8 cellular contexts compared by ENCODE assay signal in the genomic region with DNA sequence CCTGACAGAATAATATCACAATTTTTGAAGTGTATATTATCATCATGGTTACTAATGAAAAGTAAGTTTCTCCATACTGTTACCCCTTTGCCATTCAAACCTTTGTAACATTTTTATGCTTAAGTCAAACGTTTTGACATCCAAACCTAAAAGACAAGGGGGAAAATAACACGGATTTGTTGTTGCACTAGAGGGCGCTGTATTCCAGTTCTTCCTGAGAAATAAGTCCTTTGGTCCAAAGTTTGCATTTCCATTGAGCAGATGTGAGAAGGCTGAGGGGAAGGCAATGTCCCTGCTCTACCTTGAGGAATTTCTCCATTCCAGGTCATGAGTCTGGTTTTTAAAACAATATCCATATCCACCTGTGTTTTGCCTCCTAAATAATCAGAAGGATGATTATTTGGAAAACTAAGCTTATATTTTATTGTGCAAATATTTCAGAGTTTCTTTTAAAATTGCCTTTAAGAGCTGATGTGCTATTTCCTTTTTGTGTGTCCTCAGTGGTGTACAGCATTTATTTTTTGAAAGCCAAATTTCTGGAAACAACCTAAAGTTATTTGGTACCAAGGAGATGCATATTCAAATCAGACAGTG. TPM values are rescaled to one million over a fixed set of nuclear protein-coding genes. Genes with fewer than 3 reads are reported as not detected.
DNase-seq lines count a peak whose midpoint lies in the region; ATAC-seq and TF ChIP-seq lines count a peak whose summit lies in the region.

No MANE protein-coding gene starts in this region.

- no peaks in the 10 kb centered on the region for H3K79me2 ChIP-seq in HCT116 (ENCODE audit: insufficient read depth, low read length)

- DNase-seq in DMS 273 (lab: John Stamatoyannopoulos, UW; ENCODE audit: unreplicated experiment): peak; percentile 89
- DNase-seq in HCT116 (ENCODE audit: low read depth, low spot score): peak; percentile 71
- peak; percentile 59 for DNase-seq in NCI-H446 treated with DMSO at 0.1 percent for 48 hours (lab: John Stamatoyannopoulos, UW)
- peak; percentile 56 for DNase-seq in activated CD8-positive, alpha-beta T cell treated with anti-CD3 and anti-CD28 coated beads, Interleukin-2, amount 10 ng/mL, durations not matched to agents 7 days and 5 days
- no peak for DNase-seq in Right ventricle myocardium superior
- peak; percentile 46 for DNase-seq in retina
- DNase-seq in T-helper 2 cell treated with Interferon-gamma antibody and Interleukin-4, amounts not matched to agents 5 μg/mL and 100 μg/mL, for 36 hours (ENCODE audit: low spot score): no peak

- no peak overlapping the region for H3K4me3 ChIP-seq in HCT116 (replicated peaks in 1 of 2; ENCODE audit: low read depth in 1 of 2, low read length in 2 of 2)

- H3K4me3 Mint-ChIP-seq in activated CD8-positive, alpha-beta T cell treated with anti-CD3 and anti-CD28 coated beads, Interleukin-2, amount 10 ng/mL, durations not matched to agents 7 days and 5 days: no peak overlapping the region
- no peak overlapping the region for H3K4me3 Mint-ChIP-seq in T-helper 2 cell treated with Interferon-gamma antibody and Interleukin-4, amounts not matched to agents 5 μg/mL and 100 μg/mL, for 36 hours

- TF ChIP-seq CTCF in HCT116 (IDR thresholded peaks at IDR 0.05 in 2 of 3, conservative IDR thresholded peaks at IDR 0.05 in 1 of 3; ENCODE audit: borderline replicate concordance in 1 of 3, insufficient read depth in 1 of 3, low read depth in 2 of 3, low read length in 2 of 3): peak; percentile 64 to 90 (median 87)

- H3K9me2 ChIP-seq in HCT116 (ENCODE audit: insufficient read depth): no peaks in the 10 kb centered on the region

- no peaks in the 10 kb centered on the region for H3K4me1 ChIP-seq in HCT116 (ENCODE audit: control insufficient read depth in 1 of 2, insufficient read depth in 2 of 2, low read length in 2 of 2)

- TF ChIP-seq POLR2A in HCT116 (IDR thresholded peaks at IDR 0.05; ENCODE audit: borderline replicate concordance, extremely low read depth, insufficient read depth, insufficient read length): no peak

- no peak overlapping the region for H3K27ac Mint-ChIP-seq in activated CD8-positive, alpha-beta T cell treated with anti-CD3 and anti-CD28 coated beads, Interleukin-2, amount 10 ng/mL, durations not matched to agents 7 days and 5 days
- H3K27ac Mint-ChIP-seq in T-helper 2 cell treated with Interferon-gamma antibody and Interleukin-4, amounts not matched to agents 5 μg/mL and 100 μg/mL, for 36 hours: no peak overlapping the region

- no peaks in the 10 kb centered on the region for H3K9me3 Mint-ChIP-seq in activated CD8-positive, alpha-beta T cell treated with anti-CD3 and anti-CD28 coated beads, Interleukin-2, amount 10 ng/mL, durations not matched to agents 7 days and 5 days (ENCODE audit: insufficient read depth)
- no peaks in the 10 kb centered on the region for H3K9me3 Mint-ChIP-seq in T-helper 2 cell treated with Interferon-gamma antibody and Interleukin-4, amounts not matched to agents 5 μg/mL and 100 μg/mL, for 36 hours

- peaks cover 27% of the 10 kb centered on the region for H3K27me3 ChIP-seq in HCT116 (ENCODE audit: insufficient read depth, low read length)

- peak; percentile 73 for ATAC-seq in HCT116
- no peak for ATAC-seq in activated CD8-positive, alpha-beta T cell treated with anti-CD3 and anti-CD28 coated beads, Interleukin-2, amount 10 ng/mL, durations not matched to agents 7 days and 5 days
- peak; percentile 74 for ATAC-seq in Right ventricle myocardium superior (ENCODE audit: poor library complexity)
- ATAC-seq in GM18858 (IDR thresholded peaks at IDR 0.05; ENCODE audit: unreplicated experiment): no peak

- no peaks in the 10 kb centered on the region for H3K4me1 Mint-ChIP-seq in activated CD8-positive, alpha-beta T cell treated with anti-CD3 and anti-CD28 coated beads, Interleukin-2, amount 10 ng/mL, durations not matched to agents 7 days and 5 days (ENCODE audit: low read depth)
- no peaks in the 10 kb centered on the region for H3K4me1 Mint-ChIP-seq in T-helper 2 cell treated with Interferon-gamma antibody and Interleukin-4, amounts not matched to agents 5 μg/mL and 100 μg/mL, for 36 hours (ENCODE audit: low read depth)

- CTCF ChIA-PET in HCT116 (lab: Charles Lee): interaction anchor here (0.8 to 1.5 kb wide), 3 partner anchors 32 to 136 kb away, joined by 3 to 8 read pairs (median 4); no protein-coding TSS in a partner anchor
- CTCF ChIA-PET in activated CD8-positive, alpha-beta T cell treated with anti-CD3 and anti-CD28 coated beads, Interleukin-2, amount 10 ng/mL, durations not matched to agents 7 days and 5 days (lab: Charles Lee): interaction anchor here (0.6 kb wide), 1 partner anchor 136 kb away, joined by 3 read pairs; no protein-coding TSS in a partner anchor

- no peaks in the 10 kb centered on the region for H3K36me3 Mint-ChIP-seq in activated CD8-positive, alpha-beta T cell treated with anti-CD3 and anti-CD28 coated beads, Interleukin-2, amount 10 ng/mL, durations not matched to agents 7 days and 5 days (ENCODE audit: low read depth)
- no peaks in the 10 kb centered on the region for H3K36me3 Mint-ChIP-seq in T-helper 2 cell treated with Interferon-gamma antibody and Interleukin-4, amounts not matched to agents 5 μg/mL and 100 μg/mL, for 36 hours (ENCODE audit: low read depth)

- no peaks in the 10 kb centered on the region for H4K20me1 ChIP-seq in HCT116 (ENCODE audit: insufficient read depth)

- intact Hi-C loops in HCT116 (cut with micrococcal nuclease) (loop anchor here (1.0 to 10.0 kb wide), 3 partner anchors 117 to 270 kb away; no protein-coding TSS in a partner anchor), Right ventricle myocardium superior (cut with DNase I) (loop anchor here (5.0 kb wide), 2 partner anchors 137 to 227 kb away; no protein-coding TSS in a partner anchor)

- no peak overlapping the region for H3K27ac ChIP-seq in HCT116 (ENCODE audit: low read depth, low read length)

- TF ChIP-seq RAD21 in HCT116 (IDR thresholded peaks at IDR 0.05; ENCODE audit: low read depth): peak; percentile 82

- POLR2A ChIA-PET in HCT116 (lab: Charles Lee): no interaction called here
- POLR2A ChIA-PET in activated CD8-positive, alpha-beta T cell treated with anti-CD3 and anti-CD28 coated beads, Interleukin-2, amount 10 ng/mL, durations not matched to agents 7 days and 5 days (lab: Charles Lee): no interaction called here

- no TSS peak for BruUV-seq in HCT116 (replicated peaks; lab: Mats Ljungman, UMichigan)

- no peaks in the 10 kb centered on the region for H3K36me3 ChIP-seq in HCT116 (ENCODE audit: control insufficient read depth in 1 of 2, insufficient read depth in 2 of 2, low read length in 2 of 2)

- H3K4me2 ChIP-seq in HCT116 (ENCODE audit: low read length): no peak overlapping the region

- no peak overlapping the region for H3K9ac ChIP-seq in HCT116 (ENCODE audit: low read length)

- H3K27me3 Mint-ChIP-seq in activated CD8-positive, alpha-beta T cell treated with anti-CD3 and anti-CD28 coated beads, Interleukin-2, amount 10 ng/mL, durations not matched to agents 7 days and 5 days (ENCODE audit: low read depth): peaks cover 13% of the 10 kb centered on the region
- H3K27me3 Mint-ChIP-seq in T-helper 2 cell treated with Interferon-gamma antibody and Interleukin-4, amounts not matched to agents 5 μg/mL and 100 μg/mL, for 36 hours (ENCODE audit: low read depth): peaks cover 23% of the 10 kb centered on the region

- H3K9me3 ChIP-seq in HCT116 (ENCODE audit: control insufficient read depth in 1 of 2, insufficient read depth in 1 of 2, low read depth in 1 of 2, low read length in 2 of 2): no peaks in the 10 kb centered on the region

- peak overlapping the region; percentile 24 for H2AFZ ChIP-seq in HCT116 (ENCODE audit: low read depth, low read length, poor library complexity, severe bottlenecking)

- RAD21 ChIA-PET in HCT116 (lab: Charles Lee; ENCODE audit: low non-redundant PET in 1 of 2, low total read pairs in 2 of 2, uncharacterized antibody in 2 of 2, unreplicated experiment in 2 of 2): interaction anchor here in 1 of 2 experiments (0.6 kb wide), 1 partner anchor 270 kb away, joined by 3 read pairs; no protein-coding TSS in a partner anchor

TF ChIP-seq in HCT116, 20 proteins besides CTCF, POLR2A, EP300 and RAD21:
- TF ChIP-seq POLR2AphosphoS5 (IDR thresholded peaks at IDR 0.05; ENCODE audit: low read depth, low read length) (no peak), JUND (IDR thresholded peaks at IDR 0.05) (no peak), ZNF274 (IDR thresholded peaks at IDR 0.05; ENCODE audit: low read depth, low read length) (no peak), CEBPB (IDR thresholded peaks at IDR 0.05; ENCODE audit: low read depth) (no peak), EZH2 (IDR thresholded peaks at IDR 0.05) (no peak), EGR1 (IDR thresholded peaks at IDR 0.05; ENCODE audit: low read depth) (no peak), SP1 (IDR thresholded peaks at IDR 0.05; ENCODE audit: low read depth) (no peak)

RNA-seq across cellular contexts. Expression of a gene that starts 9.7 kb away (rescaled TPM):
- total RNA-seq in HCT116 (2021; ENCODE audit: unreplicated experiment) (not detected), Right ventricle myocardium superior (not detected)
- polyA plus RNA-seq in HCT116 (2012): not detected in 2 replicates
- not detected for total RNA-seq in activated CD8-positive, alpha-beta T cell treated with anti-CD3 and anti-CD28 coated beads, Interleukin-2, amount 10 ng/mL, durations not matched to agents 7 days and 5 days

RNA-seq across cellular contexts. Expression of a gene that starts 49.4 kb away (rescaled TPM):
- not detected for total RNA-seq in HCT116 (2021; ENCODE audit: unreplicated experiment)
- not detected in 2 replicates for polyA plus RNA-seq in HCT116 (2012)
- not detected for total RNA-seq in activated CD8-positive, alpha-beta T cell treated with anti-CD3 and anti-CD28 coated beads, Interleukin-2, amount 10 ng/mL, durations not matched to agents 7 days and 5 days
- total RNA-seq in Right ventricle myocardium superior: not detected

Comparison
In these comparisons a context has a peak if more than half of its experiments do, and no peak if none do; other contexts are left out.
1. DNase-seq: peak in DMS 273 (single experiment), HCT116 (single experiment), NCI-H446 treated with DMSO at 0.1 percent for 48 hours (single experiment), activated CD8-positive, alpha-beta T cell treated with anti-CD3 and anti-CD28 coated beads, Interleukin-2, amount 10 ng/mL, durations not matched to agents 7 days and 5 days (single experiment) and retina (single experiment); none in Right ventricle myocardium superior (single experiment) and T-helper 2 cell treated with Interferon-gamma antibody and Interleukin-4, amounts not matched to agents 5 μg/mL and 100 μg/mL, for 36 hours (single experiment).
2. ATAC-seq: peak in HCT116 (single experiment) and Right ventricle myocardium superior (single experiment); none in activated CD8-positive, alpha-beta T cell treated with anti-CD3 and anti-CD28 coated beads, Interleukin-2, amount 10 ng/mL, durations not matched to agents 7 days and 5 days (single experiment) and GM18858 (single experiment).